In genomic region chr13:110041638-110042037, GRCh38 we compare ENCODE assay signal across 2 cellular contexts.
A peak's percentile ranks its signal among the peaks of the same experiment; 100 is the strongest.
DNase-seq lines count a peak whose midpoint lies in the region; TF ChIP-seq lines count a peak whose summit lies in the region.
"Not testable (repeated sequence)": the region's sequence is repeated elsewhere in the genome, so short reads cannot be mapped to it uniquely, and the experiment has no call there.

No MANE protein-coding gene starts in this region.

- POLR2A ChIA-PET in HEK293 (lab: Yijun Ruan, JAX) = not testable (repeated sequence)

- TF ChIP-seq CTCF in HEK293 (tag by site-specific recombination; IDR thresholded peaks at IDR 0.05) = not testable (repeated sequence)

- not testable (repeated sequence) for H3K4me1 ChIP-seq in HEK293 (ENCODE audit: control insufficient read depth, insufficient read depth, low read length)
- H3K4me1 ChIP-seq in SJSA1 (replicated peaks) = peaks cover 25% of the 10 kb centered on the region

- not testable (repeated sequence) for H3K36me3 ChIP-seq in HEK293 (ENCODE audit: control insufficient read depth in 2 of 2, insufficient read depth in 1 of 2, low read length in 2 of 2); SJSA1

- not testable (repeated sequence) for H3K27me3 ChIP-seq in SJSA1 (replicated peaks)

- not testable (repeated sequence) for H3K27ac ChIP-seq in HEK293 (ENCODE audit: extremely low read depth, low read depth, low read length)
- peak overlapping the region; percentile 53; the same call in 1 of the 2 replicates for H3K27ac ChIP-seq in SJSA1

- not testable (repeated sequence) for DNase-seq in SJSA1 (ENCODE audit: low read depth in 1 of 2, low spot score in 2 of 2)

- H3K9me3 ChIP-seq in HEK293 (ENCODE audit: control insufficient read depth, insufficient read depth, low read depth, low read length); SJSA1 (replicated peaks): not testable (repeated sequence)

- not testable (repeated sequence) for H3K4me3 ChIP-seq in HEK293 (ENCODE audit: low read depth, low read length); SJSA1

- CTCF ChIA-PET in HEK293 (lab: Yijun Ruan, JAX) = not testable (repeated sequence)

TF ChIP-seq in HEK293, 187 proteins besides CTCF, POLR2A, EP300 and RAD21:
- TF ChIP-seq ZNF146 (tag by site-specific recombination; IDR thresholded peaks at IDR 0.05) (peak; percentile 89), ZNF280D (tag by site-specific recombination; IDR thresholded peaks at IDR 0.05) (0 out of 2 replicates have a peak, but pooled peaks have one; percentile 51)
